ENCODE assay signal across 28 cellular contexts in the genomic region with DNA sequence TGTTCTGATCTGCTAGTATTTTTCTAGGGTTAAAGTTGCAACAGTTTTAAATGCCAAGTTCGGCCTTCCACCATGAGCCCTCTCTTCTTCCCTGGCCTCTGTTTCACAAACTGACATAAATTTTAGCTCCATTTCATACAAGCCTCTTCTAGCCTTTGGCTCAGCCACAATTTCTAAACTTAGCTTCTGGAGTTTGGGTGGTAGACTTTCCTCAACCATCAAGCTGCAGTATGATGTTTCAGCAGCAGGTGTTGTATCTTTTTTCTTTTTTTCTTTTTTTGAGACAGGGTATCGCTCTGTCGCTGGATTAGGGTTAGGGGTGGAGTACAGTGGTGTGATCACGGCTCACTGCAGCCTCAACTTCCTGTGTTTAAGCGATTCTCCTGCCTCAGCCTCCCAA.
"Had no signal": no experiment of that assay in that cellular context is flagged by ENCODE, and none has a peak within 500 bp of the region (broad histone marks: within the 10 kb centered on the region; RNA-seq: fewer than 3 reads in every experiment).

No MANE protein-coding gene starts in this region.

- H3K27me3 ChIP-seq: brain microvascular endothelial cell, MG63 had no signal

- DNase-seq: activated CD4-positive, alpha-beta T cell treated with anti-CD3 and anti-CD28 coated beads for 48 hours; activated CD4-positive, alpha-beta T cell treated with anti-CD3 and anti-CD28 coated beads, Interleukin-2, amount 50 U/mL, for 4 hours; activated CD4-positive, CD25-positive, alpha-beta regulatory T cell treated with anti-CD3 and anti-CD28 coated beads, Interleukin-2, amount 50 U/mL, for 72 hours; activated CD8-positive, alpha-beta memory T cell treated with anti-CD3 and anti-CD28 coated beads, Interleukin-2, amount 50 U/mL, for 4 hours; activated effector memory CD4-positive, alpha-beta T cell treated with Interleukin-2 at 50 U/mL for 16 hours; activated naive CD4-positive, alpha-beta T cell; activated naive CD8-positive, alpha-beta T cell treated with anti-CD3 and anti-CD28 coated beads, Interleukin-2, amount 50 U/mL, for 24 hours; activated T-cell treated with anti-CD3 and anti-CD28 coated beads, Interleukin-2, amount 50 U/mL, for 1 hour; amniotic stem cell; brain microvascular endothelial cell; MG63; MV-4-11; NCI-H1092 treated with DMSO at 0.1 percent for 48 hours; NCI-H1417 treated with DMSO at 0.1 percent for 48 hours; NCI-H1694; NCI-H2029; NCI-H2107; NCI-H2171 treated with DMSO at 0.1 percent for 48 hours; NCI-H226; NCI-H526; NCI-H774; SIG-M5; T-helper 17 cell; T-helper 9 cell had no signal

- H3K9me3 ChIP-seq: MG63 had no signal

- H3K9me3 Mint-ChIP-seq: activated naive CD4-positive, alpha-beta T cell treated with anti-CD3 and anti-CD28 coated beads, Interleukin-2, amount 50 U/mL, for 72 hours; activated naive CD8-positive, alpha-beta T cell treated with anti-CD3 and anti-CD28 coated beads, Interleukin-2, amount 50 U/mL, for 24 hours; activated T-helper 1 cell treated with anti-CD3 and anti-CD28 coated beads, Interleukin-12 subunit alpha, Interleukin-12 subunit beta, Interleukin-2, Interleukin-4 antibody, amounts not matched to agents 30 ng/mL and 10 ng/mL and 1 ng/mL, durations not matched to agents 14 hours and 24 hours and 36 hours; WTC11 had no signal

- FAIRE-seq: astrocyte had no signal

- ATAC-seq: activated naive CD4-positive, alpha-beta T cell treated with anti-CD3 and anti-CD28 coated beads, Interleukin-2, amount 50 U/mL, for 72 hours; activated naive CD8-positive, alpha-beta T cell treated with anti-CD3 and anti-CD28 coated beads, Interleukin-2, amount 50 U/mL, for 24 hours; T-helper 17 cell; WTC11 had no signal

- H3K4me1 Mint-ChIP-seq: activated naive CD8-positive, alpha-beta T cell treated with anti-CD3 and anti-CD28 coated beads, Interleukin-2, amount 50 U/mL, for 24 hours; WTC11 had no signal

- H3K27ac ChIP-seq: brain microvascular endothelial cell had no signal

- H3K27me3 Mint-ChIP-seq: activated naive CD8-positive, alpha-beta T cell treated with anti-CD3 and anti-CD28 coated beads, Interleukin-2, amount 50 U/mL, for 24 hours; T-helper 17 cell had no signal

- H3K4me3 ChIP-seq: MG63 had no signal

- H3K4me3 Mint-ChIP-seq: activated naive CD8-positive, alpha-beta T cell treated with anti-CD3 and anti-CD28 coated beads, Interleukin-2, amount 50 U/mL, for 24 hours; activated T-helper 1 cell treated with anti-CD3 and anti-CD28 coated beads, Interleukin-12 subunit alpha, Interleukin-12 subunit beta, Interleukin-2, Interleukin-4 antibody, amounts not matched to agents 30 ng/mL and 10 ng/mL and 1 ng/mL, durations not matched to agents 14 hours and 24 hours and 36 hours; T-helper 17 cell; WTC11 had no signal

- H3K27ac Mint-ChIP-seq: activated naive CD4-positive, alpha-beta T cell treated with anti-CD3 and anti-CD28 coated beads, Interleukin-2, amount 50 U/mL, for 72 hours; activated naive CD8-positive, alpha-beta T cell treated with anti-CD3 and anti-CD28 coated beads, Interleukin-2, amount 50 U/mL, for 24 hours; activated T-helper 1 cell treated with anti-CD3 and anti-CD28 coated beads, Interleukin-12 subunit alpha, Interleukin-12 subunit beta, Interleukin-2, Interleukin-4 antibody, amounts not matched to agents 30 ng/mL and 10 ng/mL and 1 ng/mL, durations not matched to agents 14 hours and 24 hours and 36 hours; WTC11 had no signal
